Comparison of ENCODE assay signal across 18 cellular contexts in genomic region chr10:12184165-12184564, GRCh38.
"Had no signal": no experiment of that assay in that cellular context is flagged by ENCODE, and none has a peak within 500 bp of the region (broad histone marks: within the 10 kb centered on the region; RNA-seq: fewer than 3 reads in every experiment).

No MANE protein-coding gene starts in this region.

- H3K27ac ChIP-seq: coronary artery, dorsolateral prefrontal cortex, esophagus muscularis mucosa, foreskin keratinocyte, gastroesophageal sphincter, heart left ventricle, hepatocyte, left ventricle myocardium inferior, lower lobe of right lung had no signal

- ATAC-seq: foreskin keratinocyte, gastroesophageal sphincter, heart left ventricle, left cardiac atrium, lower lobe of right lung, mucosa of descending colon had no signal

- H3K9me3 ChIP-seq: esophagus muscularis mucosa, gastroesophageal sphincter, heart left ventricle, left ventricle myocardium inferior, lower lobe of right lung, mucosa of descending colon had no signal

- H3K4me1 ChIP-seq: esophagus muscularis mucosa, gastroesophageal sphincter, left ventricle myocardium inferior, lower lobe of right lung had no signal

- DNase-seq: dermis blood vessel endothelial cell; dorsolateral prefrontal cortex; effector CD4-positive, alpha-beta T cell; effector memory CD4-positive, alpha-beta T cell; foreskin keratinocyte; heart left ventricle; hypothalamus; immature natural killer cell; left cardiac atrium; left ventricle myocardium inferior; lower lobe of right lung; mesenchymal stem cell; mucosa of descending colon; naive B cell had no signal

- H3K27me3 ChIP-seq: dorsolateral prefrontal cortex, esophagus muscularis mucosa, foreskin keratinocyte, gastroesophageal sphincter, heart left ventricle, hepatocyte had no signal

- H3K4me3 ChIP-seq: coronary artery, dorsolateral prefrontal cortex, esophagus muscularis mucosa, gastroesophageal sphincter, heart left ventricle, hepatocyte, left ventricle myocardium inferior, lower lobe of right lung, mucosa of descending colon had no signal
